36 cellular contexts compared by ENCODE assay signal in the genomic region with DNA sequence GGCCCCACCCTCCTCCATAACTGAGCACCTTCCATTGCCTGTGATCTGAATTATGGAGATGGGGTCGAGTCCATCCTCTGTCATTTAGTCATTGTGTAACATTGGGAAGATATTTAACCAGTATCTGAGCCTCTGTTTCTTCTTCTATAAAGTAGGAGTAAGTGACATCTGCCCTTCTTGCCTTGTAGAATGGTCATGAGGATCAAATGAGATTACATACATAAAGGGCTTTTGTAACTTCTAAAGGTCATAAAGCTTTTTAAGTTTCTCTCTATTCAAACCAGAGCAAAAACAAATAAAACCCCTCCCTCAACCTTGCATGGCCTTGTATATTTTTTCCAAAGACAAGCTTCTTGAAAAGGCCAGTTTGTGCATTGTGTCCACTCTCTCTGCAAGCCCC. TPM values are rescaled to one million over a fixed set of nuclear protein-coding genes. Genes with fewer than 3 reads are reported as not detected.
"Had no signal": no experiment of that assay in that cellular context is flagged by ENCODE, and none has a peak within 500 bp of the region (broad histone marks: within the 10 kb centered on the region; RNA-seq: fewer than 3 reads in every experiment).

No MANE protein-coding gene starts in this region.

- H3K4me3 Mint-ChIP-seq: activated B cell treated with CpG ODN at 0.5 μM for 24 hours; activated CD4-positive, alpha-beta memory T cell treated with anti-CD3 and anti-CD28 coated beads for 36 hours; activated CD4-positive, alpha-beta T cell treated with anti-CD3 and anti-CD28 coated beads, Interleukin-2, amount 10 ng/mL, durations not matched to agents 24 days and 14 days; activated CD8-positive, alpha-beta T cell treated with anti-CD3 and anti-CD28 coated beads for 36 hours; activated naive CD4-positive, alpha-beta T cell treated with anti-CD3 and anti-CD28 coated beads for 36 hours; activated naive CD8-positive, alpha-beta T cell treated with anti-CD3 and anti-CD28 coated beads for 36 hours; activated T-cell treated with anti-CD3 and anti-CD28 coated beads, Interleukin-2, amount 50 U/mL, for 4 hours; activated T-cell treated with anti-CD3 and anti-CD28 coated beads, Interleukin-2, amount 50 U/mL, for 72 hours; activated T-helper 1 cell treated with anti-CD3 and anti-CD28 coated beads, Interleukin-12 subunit alpha, Interleukin-12 subunit beta, Interleukin-2, Interleukin-4 antibody, amounts not matched to agents 30 ng/mL and 10 ng/mL and 1 ng/mL, durations not matched to agents 14 hours and 24 hours and 36 hours; activated T-helper 17 cell treated with anti-CD3 and anti-CD28 coated beads, Interleukin-2, amount 50 U/mL, for 72 hours; T-helper 1 cell treated with Interleukin-12 subunit alpha and Interleukin-12 subunit beta and Interleukin-4 antibody, amounts not matched to agents 30 μg/mL and 1 μg/mL, for 36 hours; T-helper 2 cell treated with Interferon-gamma antibody and Interleukin-4, amounts not matched to agents 5 μg/mL and 100 μg/mL, for 36 hours had no signal

- H3K4me1 ChIP-seq: body of pancreas, breast epithelium had no signal

- H3K27me3 ChIP-seq: adrenal gland, body of pancreas, brain microvascular endothelial cell, breast epithelium had no signal

- H3K27ac Mint-ChIP-seq: activated B cell treated with CpG ODN at 0.5 μM for 24 hours; activated CD4-positive, alpha-beta memory T cell treated with anti-CD3 and anti-CD28 coated beads for 36 hours; activated CD4-positive, alpha-beta T cell treated with anti-CD3 and anti-CD28 coated beads, Interleukin-2, amount 10 ng/mL, durations not matched to agents 24 days and 14 days; activated CD8-positive, alpha-beta T cell treated with anti-CD3 and anti-CD28 coated beads for 36 hours; activated naive CD4-positive, alpha-beta T cell treated with anti-CD3 and anti-CD28 coated beads for 36 hours; activated naive CD4-positive, alpha-beta T cell treated with anti-CD3 and anti-CD28 coated beads, Interleukin-2, amount 50 U/mL, for 72 hours; activated naive CD8-positive, alpha-beta T cell treated with anti-CD3 and anti-CD28 coated beads for 36 hours; activated T-helper 1 cell treated with anti-CD3 and anti-CD28 coated beads, Interleukin-12 subunit alpha, Interleukin-12 subunit beta, Interleukin-2, Interleukin-4 antibody, amounts not matched to agents 30 ng/mL and 10 ng/mL and 1 ng/mL, durations not matched to agents 14 hours and 24 hours and 36 hours; activated T-helper 17 cell treated with anti-CD3 and anti-CD28 coated beads, Interleukin-2, amount 50 U/mL, for 72 hours; T-helper 1 cell treated with Interleukin-12 subunit alpha and Interleukin-12 subunit beta and Interleukin-4 antibody, amounts not matched to agents 30 μg/mL and 1 μg/mL, for 36 hours; T-helper 2 cell treated with Interferon-gamma antibody and Interleukin-4, amounts not matched to agents 5 μg/mL and 100 μg/mL, for 36 hours had no signal

- DNase-seq: activated B cell treated with CpG ODN at 0.5 μM for 24 hours; activated CD4-positive, alpha-beta memory T cell treated with anti-CD3 and anti-CD28 coated beads for 36 hours; activated CD4-positive, alpha-beta T cell treated with anti-CD3 and anti-CD28 coated beads for 4 hours; activated CD4-positive, alpha-beta T cell treated with anti-CD3 and anti-CD28 coated beads, Interleukin-2, amount 10 ng/mL, durations not matched to agents 24 days and 14 days; activated CD4-positive, alpha-beta T cell treated with anti-CD3 and anti-CD28 coated beads, Interleukin-2, amount 50 U/mL, for 1 hour; activated CD4-positive, alpha-beta T cell treated with anti-CD3 and anti-CD28 coated beads, Interleukin-2, amount 50 U/mL, for 4 hours; activated CD4-positive, CD25-positive, alpha-beta regulatory T cell treated with anti-CD3 and anti-CD28 coated beads, Interleukin-2, amount 50 U/mL, for 72 hours; activated CD8-positive, alpha-beta memory T cell treated with anti-CD3 and anti-CD28 coated beads, Interleukin-2, amount 50 U/mL, for 4 hours; activated CD8-positive, alpha-beta T cell treated with anti-CD3 and anti-CD28 coated beads for 36 hours; activated effector memory CD4-positive, alpha-beta T cell treated with anti-CD3 and anti-CD28 coated beads, Interleukin-2, amount 50 U/mL, for 16 hours; activated gamma-delta T cell treated with Interleukin-2 at 50 U/mL for 16 hours; activated naive CD4-positive, alpha-beta T cell; activated naive CD4-positive, alpha-beta T cell treated with anti-CD3 and anti-CD28 coated beads for 36 hours; activated naive CD4-positive, alpha-beta T cell treated with anti-CD3 and anti-CD28 coated beads, Interleukin-2, amount 50 U/mL, for 16 hours; activated naive CD8-positive, alpha-beta T cell treated with anti-CD3 and anti-CD28 coated beads for 36 hours; activated T-cell treated with anti-CD3 and anti-CD28 coated beads for 4 hours; activated T-cell treated with anti-CD3 and anti-CD28 coated beads, Interleukin-2, amount 50 U/mL, for 1 hour; activated T-cell treated with anti-CD3 and anti-CD28 coated beads, Interleukin-2, amount 50 U/mL, for 4 hours; activated T-cell treated with anti-CD3 and anti-CD28 coated beads, Interleukin-2, amount 50 U/mL, for 72 hours; adrenal gland; amniotic stem cell; aorta; body of pancreas; brain microvascular endothelial cell; central memory CD4-positive, alpha-beta T cell; T-helper 1 cell; T-helper 2 cell; T-helper 9 cell had no signal

- H3K27ac ChIP-seq: adrenal gland, body of pancreas, brain microvascular endothelial cell, breast epithelium, VCaP had no signal

- ATAC-seq: activated CD8-positive, alpha-beta T cell treated with anti-CD3 and anti-CD28 coated beads for 36 hours; activated naive CD4-positive, alpha-beta T cell treated with anti-CD3 and anti-CD28 coated beads, Interleukin-2, amount 50 U/mL, for 72 hours; activated T-cell treated with anti-CD3 and anti-CD28 coated beads, Interleukin-2, amount 50 U/mL, for 4 hours; activated T-cell treated with anti-CD3 and anti-CD28 coated beads, Interleukin-2, amount 50 U/mL, for 72 hours; activated T-helper 17 cell treated with anti-CD3 and anti-CD28 coated beads, Interleukin-2, amount 50 U/mL, for 72 hours; body of pancreas had no signal

- H3K9me3 ChIP-seq: adrenal gland, body of pancreas, breast epithelium had no signal

- H3K4me1 Mint-ChIP-seq: activated B cell treated with CpG ODN at 0.5 μM for 24 hours; activated CD4-positive, alpha-beta T cell treated with anti-CD3 and anti-CD28 coated beads, Interleukin-2, amount 10 ng/mL, durations not matched to agents 24 days and 14 days; activated T-helper 17 cell treated with anti-CD3 and anti-CD28 coated beads, Interleukin-2, amount 50 U/mL, for 72 hours had no signal

- H3K36me3 ChIP-seq: adrenal gland, brain microvascular endothelial cell, breast epithelium had no signal

- H3K9me3 Mint-ChIP-seq: activated B cell treated with CpG ODN at 0.5 μM for 24 hours; activated CD4-positive, alpha-beta memory T cell treated with anti-CD3 and anti-CD28 coated beads for 36 hours; activated CD4-positive, alpha-beta T cell treated with anti-CD3 and anti-CD28 coated beads, Interleukin-2, amount 10 ng/mL, durations not matched to agents 24 days and 14 days; activated CD8-positive, alpha-beta T cell treated with anti-CD3 and anti-CD28 coated beads for 36 hours; activated naive CD4-positive, alpha-beta T cell treated with anti-CD3 and anti-CD28 coated beads for 36 hours; activated naive CD4-positive, alpha-beta T cell treated with anti-CD3 and anti-CD28 coated beads, Interleukin-2, amount 50 U/mL, for 72 hours; activated naive CD8-positive, alpha-beta T cell treated with anti-CD3 and anti-CD28 coated beads for 36 hours; activated T-cell treated with anti-CD3 and anti-CD28 coated beads, Interleukin-2, amount 50 U/mL, for 4 hours; activated T-cell treated with anti-CD3 and anti-CD28 coated beads, Interleukin-2, amount 50 U/mL, for 72 hours; activated T-helper 1 cell treated with anti-CD3 and anti-CD28 coated beads, Interleukin-12 subunit alpha, Interleukin-12 subunit beta, Interleukin-2, Interleukin-4 antibody, amounts not matched to agents 30 ng/mL and 10 ng/mL and 1 ng/mL, durations not matched to agents 14 hours and 24 hours and 36 hours; T-helper 1 cell treated with Interleukin-12 subunit alpha and Interleukin-12 subunit beta and Interleukin-4 antibody, amounts not matched to agents 30 μg/mL and 1 μg/mL, for 36 hours; T-helper 2 cell treated with Interferon-gamma antibody and Interleukin-4, amounts not matched to agents 5 μg/mL and 100 μg/mL, for 36 hours had no signal

- H3K27me3 Mint-ChIP-seq: activated CD4-positive, alpha-beta memory T cell treated with anti-CD3 and anti-CD28 coated beads for 36 hours; activated CD4-positive, alpha-beta T cell treated with anti-CD3 and anti-CD28 coated beads, Interleukin-2, amount 10 ng/mL, durations not matched to agents 24 days and 14 days; activated CD8-positive, alpha-beta T cell treated with anti-CD3 and anti-CD28 coated beads for 36 hours; activated naive CD8-positive, alpha-beta T cell treated with anti-CD3 and anti-CD28 coated beads for 36 hours; activated T-helper 17 cell treated with anti-CD3 and anti-CD28 coated beads, Interleukin-2, amount 50 U/mL, for 72 hours had no signal

- H3K4me3 ChIP-seq: adrenal gland, body of pancreas, breast epithelium had no signal

- H3K36me3 Mint-ChIP-seq: activated CD4-positive, alpha-beta memory T cell treated with anti-CD3 and anti-CD28 coated beads for 36 hours; activated naive CD4-positive, alpha-beta T cell treated with anti-CD3 and anti-CD28 coated beads, Interleukin-2, amount 50 U/mL, for 72 hours had no signal

RNA-seq across cellular contexts. Expression of gene PTX3, which starts 56.9 kb away (rescaled TPM):
- total RNA-seq: activated B cell treated with CpG ODN at 0.5 μM for 24 hours; activated CD4-positive, alpha-beta T cell treated with anti-CD3 and anti-CD28 coated beads, Interleukin-2, amount 10 ng/mL, durations not matched to agents 24 days and 14 days; activated CD8-positive, alpha-beta memory T cell treated with anti-CD3 and anti-CD28 coated beads for 36 hours; activated naive CD4-positive, alpha-beta T cell treated with anti-CD3 and anti-CD28 coated beads for 36 hours; activated T-helper 1 cell treated with anti-CD3 and anti-CD28 coated beads, Interleukin-12 subunit alpha, Interleukin-12 subunit beta, Interleukin-2, Interleukin-4 antibody, amounts not matched to agents 30 ng/mL and 10 ng/mL and 1 ng/mL, durations not matched to agents 14 hours and 24 hours and 36 hours had no signal
